In genomic region chr16:56263711-56264608, GRCh38 we compare ENCODE assay signal across 9 cellular contexts.
DNase-seq lines count a peak whose midpoint lies in the region; ATAC-seq and TF ChIP-seq lines count a peak whose summit lies in the region.
"Had no signal": no experiment of that assay in that cellular context is flagged by ENCODE, and none has a peak within 500 bp of the region (broad histone marks: within the 10 kb centered on the region; RNA-seq: fewer than 3 reads in every experiment).

No MANE protein-coding gene starts in this region.

- H3K4me1 ChIP-seq in right cardiac atrium (ENCODE audit: control insufficient read depth, insufficient read depth, low read length): peaks cover 41% of the 10 kb centered on the region
- no peaks in the 10 kb centered on the region for H3K4me1 ChIP-seq in osteoblast (ENCODE audit: insufficient read depth, low read length)

- WGBS in right cardiac atrium: 45% methylated on average over 11 of the region's 11 CpGs

- no peaks in the 10 kb centered on the region for H4K20me1 ChIP-seq in osteoblast (ENCODE audit: insufficient read depth, low read length)

- no peaks in the 10 kb centered on the region for H3K9me3 Mint-ChIP-seq in osteocyte (ENCODE audit: unreplicated experiment)
- H3K9me3 Mint-ChIP-seq: T-helper 1 cell treated with Interleukin-12 subunit alpha and Interleukin-12 subunit beta and Interleukin-4 antibody, amounts not matched to agents 30 μg/mL and 1 μg/mL, for 36 hours had no signal

- no peaks in the 10 kb centered on the region for H3K36me3 Mint-ChIP-seq in osteocyte (ENCODE audit: unreplicated experiment)

- H3K27ac Mint-ChIP-seq in osteocyte (ENCODE audit: unreplicated experiment): no peak overlapping the region
- H3K27ac Mint-ChIP-seq: T-helper 1 cell treated with Interleukin-12 subunit alpha and Interleukin-12 subunit beta and Interleukin-4 antibody, amounts not matched to agents 30 μg/mL and 1 μg/mL, for 36 hours had no signal

- no peaks in the 10 kb centered on the region for H3K27me3 ChIP-seq in right cardiac atrium (ENCODE audit: control insufficient read depth, insufficient read depth)
- H3K27me3 ChIP-seq in osteoblast (ENCODE audit: insufficient read depth, low read length): no peaks in the 10 kb centered on the region

- peak overlapping the region; percentile 87 for H3K27ac ChIP-seq in right cardiac atrium (ENCODE audit: low read length)
- no peak overlapping the region for H3K27ac ChIP-seq in osteoblast (ENCODE audit: low read depth, low read length)

- H3K4me1 Mint-ChIP-seq in osteocyte (ENCODE audit: unreplicated experiment): peaks cover 4% of the 10 kb centered on the region

- H3K4me2 ChIP-seq in osteoblast (ENCODE audit: insufficient read depth, low read length): no peak overlapping the region

- H2AFZ ChIP-seq in osteoblast (ENCODE audit: low read length): no peak overlapping the region

- peak; percentile 73 for DNase-seq in DMS 273 (lab: John Stamatoyannopoulos, UW; ENCODE audit: unreplicated experiment)
- peak; percentile 91 for DNase-seq in SK-N-DZ (ENCODE audit: low spot score)
- peak; percentile 68 to 90 (median 89) for DNase-seq in right cardiac atrium
- DNase-seq in putamen (ENCODE audit: low spot score): peak; percentile 93
- no peak for DNase-seq in T-helper 2 cell
- DNase-seq in osteocyte (ENCODE audit: extremely low spot score, unreplicated experiment): no peak
- no peak for DNase-seq in osteoblast (ENCODE audit: insufficient read length, low spot score, missing footprints)

- H3K79me2 ChIP-seq in osteoblast (ENCODE audit: insufficient read depth, low read length): no peaks in the 10 kb centered on the region

- peak; percentile 81 to 86 for ATAC-seq in right cardiac atrium
- no peak for ATAC-seq in GM21576 (IDR thresholded peaks at IDR 0.05; ENCODE audit: unreplicated experiment)

- no peaks in the 10 kb centered on the region for H3K27me3 Mint-ChIP-seq in osteocyte (ENCODE audit: unreplicated experiment)

- no peaks in the 10 kb centered on the region for H3K36me3 ChIP-seq in osteoblast (ENCODE audit: insufficient read depth, low read length)

- no peak overlapping the region for H3K4me3 Mint-ChIP-seq in osteocyte (ENCODE audit: unreplicated experiment)
- H3K4me3 Mint-ChIP-seq: T-helper 1 cell treated with Interleukin-12 subunit alpha and Interleukin-12 subunit beta and Interleukin-4 antibody, amounts not matched to agents 30 μg/mL and 1 μg/mL, for 36 hours had no signal

- no peak for TF ChIP-seq CTCF in osteocyte (IDR thresholded peaks at IDR 0.05)
- no peak for TF ChIP-seq CTCF in osteoblast (IDR thresholded peaks at IDR 0.05; ENCODE audit: extremely low read depth, low read depth, low read length)

- no peaks in the 10 kb centered on the region for H3K9me3 ChIP-seq in right cardiac atrium (ENCODE audit: control insufficient read depth, low read length)
- no peaks in the 10 kb centered on the region for H3K9me3 ChIP-seq in osteoblast (ENCODE audit: low read depth, low read length)

- H3K4me3 ChIP-seq in right cardiac atrium (ENCODE audit: low read length): no peak overlapping the region
- no peak overlapping the region for H3K4me3 ChIP-seq in osteoblast (ENCODE audit: insufficient read depth, low read length)

- intact Hi-C loops in right cardiac atrium (cut with DNase I): loop anchor here in 2 of 4 donors (5.0 to 10.0 kb wide), 2 partner anchors 69 to 72 kb away; partner anchors contain the start of gene GNAO1 (in 2 of the 2)

Comparison
In these comparisons a context has a peak if more than half of its experiments do, and no peak if none do; other contexts are left out.
1. DNase-seq: peak in DMS 273 (single experiment), SK-N-DZ (single experiment), right cardiac atrium (3 of 3) and putamen (single experiment); none in T-helper 2 cell (0 of 5), osteocyte (single experiment) and osteoblast (single experiment).